ENCODE assay signal across 8 cellular contexts in the genomic region with DNA sequence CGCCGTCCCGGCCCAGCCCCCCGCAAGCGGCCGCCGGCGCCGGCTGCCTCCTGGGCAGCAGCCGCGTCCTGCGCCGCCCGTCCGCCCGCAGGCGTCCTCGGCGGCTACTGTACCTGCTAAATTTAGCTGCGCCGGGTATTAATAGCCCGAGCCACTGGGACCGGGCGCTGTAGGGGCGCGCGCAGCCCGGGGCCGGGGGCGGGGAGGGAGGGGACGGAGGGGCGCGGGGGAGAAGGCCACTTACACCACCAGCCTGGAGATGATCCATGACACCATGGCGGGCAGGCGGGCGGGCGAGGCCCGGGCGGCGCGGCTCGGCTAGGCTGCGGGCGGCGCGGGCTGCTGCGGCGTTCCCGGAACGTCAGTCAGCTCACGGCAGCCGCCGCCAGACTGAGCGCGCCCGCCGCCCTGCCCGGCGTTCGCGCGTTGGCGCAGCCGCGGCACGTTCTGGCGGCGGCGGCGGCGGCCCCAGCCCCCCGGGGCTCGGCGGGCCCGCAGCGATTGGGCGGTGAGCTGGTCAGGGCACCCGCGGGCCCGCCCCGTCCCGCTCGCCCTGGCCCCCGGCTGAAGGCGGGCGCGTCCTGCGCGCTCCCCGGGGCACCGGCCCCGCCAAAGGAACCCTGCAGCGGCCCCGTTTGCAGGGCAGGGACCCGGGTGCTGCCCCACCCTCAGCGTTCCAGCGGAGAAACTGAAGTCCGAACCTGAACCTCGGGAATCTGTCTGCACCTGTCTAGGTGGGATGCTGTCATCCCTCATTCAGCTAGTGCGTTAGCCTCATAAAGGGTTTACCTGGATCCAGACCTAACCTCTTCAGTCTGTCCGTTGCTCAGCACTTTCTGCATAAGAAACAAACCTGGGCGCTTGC. TPM values are rescaled to one million over a fixed set of nuclear protein-coding genes. Genes with fewer than 3 reads are reported as not detected.
DNase-seq lines count a peak whose midpoint lies in the region; ATAC-seq and TF ChIP-seq lines count a peak whose summit lies in the region.

A gene with protein sequence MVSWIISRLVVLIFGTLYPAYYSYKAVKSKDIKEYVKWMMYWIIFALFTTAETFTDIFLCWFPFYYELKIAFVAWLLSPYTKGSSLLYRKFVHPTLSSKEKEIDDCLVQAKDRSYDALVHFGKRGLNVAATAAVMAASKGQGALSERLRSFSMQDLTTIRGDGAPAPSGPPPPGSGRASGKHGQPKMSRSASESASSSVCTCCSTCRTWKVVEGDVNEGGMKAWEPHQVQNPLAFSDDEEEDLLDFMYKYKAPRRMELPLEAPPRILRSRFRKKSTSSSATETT (minus strand): TSS at position 392 of the 865 bp plus-strand sequence. CDS start 116 bp downstream, at position 276.

- H3K27ac Mint-ChIP-seq in central memory CD8-positive, alpha-beta T cell (ENCODE audit: low read depth), result no peak within 1 kb of the TSS
- peak within 1 kb of the TSS; percentile 44 for H3K27ac Mint-ChIP-seq in stimulated activated naive B cell treated with anti-CD40 and anti-IgM and Interleukin-4, amounts not matched to agents 10 μg/mL and 1 μg/mL and 100 μg/mL, for 72 hours

- POLR2A ChIA-PET in Panc1 (lab: Charles Lee), result no interaction called here

- TF ChIP-seq CTCF in Panc1 (IDR thresholded peaks at IDR 0.05), result no peak

- H3K4me3 ChIP-seq in Panc1 (ENCODE audit: low read depth in 2 of 2, low read length in 2 of 2), result peak within 1 kb of the TSS; percentile 27 to 35

- peaks cover 8% of the 10 kb centered on the region for H3K9me3 Mint-ChIP-seq in central memory CD8-positive, alpha-beta T cell
- H3K9me3 Mint-ChIP-seq in stimulated activated naive B cell treated with anti-CD40 and anti-IgM and Interleukin-4, amounts not matched to agents 10 μg/mL and 1 μg/mL and 100 μg/mL, for 72 hours, result peaks cover 9% of the 10 kb centered on the region in 2 donors

- ATAC-seq in Panc1 (peak; percentile 79), left lobe of liver (peak; percentile 78), GM18502 (IDR thresholded peaks at IDR 0.05; ENCODE audit: poor library complexity, unreplicated experiment) (no peak)
- peak; percentile 32 for ATAC-seq in central memory CD8-positive, alpha-beta T cell (replicated peaks; ENCODE audit: extremely low read depth, poor library complexity, severe bottlenecking)
- peak; percentile 72 to 74 for ATAC-seq in stimulated activated naive B cell treated with anti-CD40 and anti-IgM and Interleukin-4, amounts not matched to agents 10 μg/mL and 1 μg/mL and 100 μg/mL, for 72 hours (replicated peaks)

- in situ Hi-C loops in Panc1 (cut with HindIII; ENCODE audit: low pct_unique_long_range_greater_than_20kb, low sequenced_read_pairs), result no loop called here

- H3K4me3 Mint-ChIP-seq in central memory CD8-positive, alpha-beta T cell, result peak within 1 kb of the TSS; percentile 63
- H3K4me3 Mint-ChIP-seq in stimulated activated naive B cell treated with anti-CD40 and anti-IgM and Interleukin-4, amounts not matched to agents 10 μg/mL and 1 μg/mL and 100 μg/mL, for 72 hours, result peak within 1 kb of the TSS; percentile 81 to 86

- intact Hi-C loops in Panc1 (cut with micrococcal nuclease; ENCODE audit: unreplicated experiment), result no loop called here

- no peak within 1 kb of the TSS for H3K27ac ChIP-seq in Panc1 (ENCODE audit: low read length)

- peaks cover 6% of the 10 kb centered on the region; the same call in 1 of the 2 replicates for H3K4me1 ChIP-seq in Panc1 (ENCODE audit: control insufficient read depth, insufficient read depth, low read length)

- no peaks in the 10 kb centered on the region for H3K36me3 ChIP-seq in Panc1 (ENCODE audit: control insufficient read depth, insufficient read depth, low read length)

- DNase-seq in stimulated activated CD4-positive, alpha-beta T cell treated with anti-CD3 and anti-CD28 coated beads, Interleukin-12 subunit alpha, Interleukin-12 subunit beta, amount 100 ng/mL, for 4 hours, result peak; percentile 19
- no peak for DNase-seq in stimulated activated CD4-positive, alpha-beta T cell treated with anti-CD3 and anti-CD28 coated beads, Interleukin-1b, Interleukin-23, amount 100 ng/mL, for 48 hours
- no peak for DNase-seq in Panc1 (ENCODE audit: low read depth, low spot score)
- no peak for DNase-seq in central memory CD8-positive, alpha-beta T cell (ENCODE audit: low spot score in 2 of 2)
- DNase-seq in left lobe of liver (ENCODE audit: low spot score), result peak; percentile 45
- DNase-seq in stimulated activated naive B cell treated with anti-CD40 and anti-IgM and Interleukin-4, amounts not matched to agents 10 μg/mL and 1 μg/mL and 100 μg/mL, for 72 hours, result no peak
- DNase-seq in mesenteric fat pad (ENCODE audit: low spot score), result no peak

- BruUV-seq in Panc1 (replicated peaks; lab: Mats Ljungman, UMichigan), result no TSS peak

- H3K4me1 Mint-ChIP-seq in central memory CD8-positive, alpha-beta T cell, result peaks cover 10% of the 10 kb centered on the region
- H3K4me1 Mint-ChIP-seq in stimulated activated naive B cell treated with anti-CD40 and anti-IgM and Interleukin-4, amounts not matched to agents 10 μg/mL and 1 μg/mL and 100 μg/mL, for 72 hours, result peaks cover 12 to 18% of the 10 kb centered on the region in 2 donors

- no peaks in the 10 kb centered on the region for H3K36me3 Mint-ChIP-seq in central memory CD8-positive, alpha-beta T cell (ENCODE audit: insufficient read depth)
- H3K36me3 Mint-ChIP-seq in stimulated activated naive B cell treated with anti-CD40 and anti-IgM and Interleukin-4, amounts not matched to agents 10 μg/mL and 1 μg/mL and 100 μg/mL, for 72 hours, result peaks cover 9 to 10% of the 10 kb centered on the region in 2 donors

- peaks cover 81% of the 10 kb centered on the region for H3K27me3 Mint-ChIP-seq in central memory CD8-positive, alpha-beta T cell
- peaks cover 61 to 77% of the 10 kb centered on the region in 2 donors for H3K27me3 Mint-ChIP-seq in stimulated activated naive B cell treated with anti-CD40 and anti-IgM and Interleukin-4, amounts not matched to agents 10 μg/mL and 1 μg/mL and 100 μg/mL, for 72 hours

- no peaks in the 10 kb centered on the region for H3K9me3 ChIP-seq in Panc1 (ENCODE audit: control insufficient read depth, insufficient read depth, low read depth, low read length)

- CTCF ChIA-PET in Panc1 (lab: Charles Lee), result no interaction called here

- H3K27me3 ChIP-seq in Panc1 (ENCODE audit: control insufficient read depth, insufficient read depth, low read length), result peaks cover 36% of the 10 kb centered on the region

RNA-seq across cellular contexts. Expression of the gene that starts here (rescaled TPM):
- total RNA-seq in Panc1 (2021; ENCODE audit: unreplicated experiment) (0.23 TPM), left lobe of liver (0.50 TPM), mesenteric fat pad (0.96 TPM)
- 0.12 TPM for polyA plus RNA-seq in Panc1 (2012; ENCODE audit: insufficient read length)

Comparison
In these comparisons a context has a peak if more than half of its experiments do, and no peak if none do; other contexts are left out.
1. Peak in ATAC-seq and H3K4me3 ChIP-seq in Panc1; RNA of the gene not detected or under 1 TPM.
2. Peak in DNase-seq and ATAC-seq in left lobe of liver; RNA of the gene not detected or under 1 TPM.